Comparison of ENCODE assay signal across 13 cellular contexts in the genomic region with DNA sequence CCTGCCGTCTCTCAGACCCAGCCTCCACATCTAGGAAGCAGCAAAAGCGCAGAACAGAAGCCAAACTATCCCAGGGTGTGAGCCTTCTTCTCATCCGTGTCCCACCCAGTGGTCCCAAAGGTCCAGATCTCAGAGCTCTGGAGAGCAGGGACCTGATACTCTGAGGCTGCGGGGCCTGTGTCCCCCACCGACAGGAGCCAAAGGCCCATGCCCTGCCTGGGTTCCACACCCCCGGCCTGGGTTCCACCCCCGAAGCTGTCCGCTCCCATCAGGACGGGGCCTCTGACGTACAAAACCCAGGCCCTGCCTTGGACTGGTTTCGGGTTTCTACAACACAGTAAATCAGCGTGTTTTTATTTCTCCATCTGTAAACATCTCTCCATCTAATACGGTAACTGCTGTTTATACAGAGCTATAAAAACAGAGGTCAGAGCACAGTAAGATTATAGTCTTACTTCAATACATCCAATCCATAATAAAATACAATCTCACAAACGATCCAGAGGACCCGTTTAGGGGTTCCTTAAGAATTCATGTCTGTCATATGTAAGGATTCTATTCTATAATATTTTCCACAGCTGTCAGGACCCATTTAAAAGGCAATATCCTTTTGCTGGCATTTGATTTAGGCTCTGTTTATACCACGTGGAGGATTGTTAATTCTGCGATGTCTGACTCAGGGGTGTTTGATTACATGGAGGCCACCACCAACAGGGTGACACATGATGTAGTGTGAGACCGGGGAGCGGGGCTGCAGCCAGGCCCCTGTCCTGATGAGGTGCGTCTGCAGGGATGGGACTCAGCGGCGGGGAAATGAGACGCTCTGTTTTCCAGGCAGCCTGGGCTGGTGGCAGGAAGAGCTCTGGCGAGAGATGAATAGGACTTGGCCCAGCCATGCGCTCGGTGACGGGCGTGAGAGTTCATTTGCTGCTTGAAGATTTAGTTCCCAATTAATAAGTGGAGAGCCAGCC.
DNase-seq lines count a peak whose midpoint lies in the region; ATAC-seq and TF ChIP-seq lines count a peak whose summit lies in the region.
"Had no signal": no experiment of that assay in that cellular context is flagged by ENCODE, and none has a peak within 500 bp of the region (broad histone marks: within the 10 kb centered on the region; RNA-seq: fewer than 3 reads in every experiment).

No MANE protein-coding gene starts in this region.

- H3K27ac ChIP-seq in coronary artery (no peak overlapping the region), urinary bladder (ENCODE audit: low read depth) (peak overlapping the region; percentile 49)
- H3K27ac ChIP-seq: heart right ventricle, KMS-11, left ventricle myocardium inferior had no signal

- WGBS in urinary bladder = 30% methylated on average over 28 of the region's 28 CpGs

- TF ChIP-seq CTCF in coronary artery (IDR thresholded peaks at IDR 0.05) = no peak

- no peak for ATAC-seq in GM19452 (IDR thresholded peaks at IDR 0.05; ENCODE audit: unreplicated experiment)
- ATAC-seq: heart right ventricle had no signal

- peak; percentile 10 for DNase-seq in activated effector memory CD4-positive, alpha-beta T cell treated with anti-CD3 and anti-CD28 coated beads, Interleukin-2, amount 50 U/mL, for 16 hours
- no peak for DNase-seq in activated effector memory CD4-positive, alpha-beta T cell treated with Interleukin-2 at 50 U/mL for 16 hours
- DNase-seq in coronary artery (ENCODE audit: low spot score) = peak; percentile 40
- peak; percentile 10 for DNase-seq in myocyte (ENCODE audit: low read depth)
- no peak for DNase-seq in GOT3 (lab: John Stamatoyannopoulos, UW)
- DNase-seq in activated CD4-positive, CD25-positive, alpha-beta regulatory T cell (lab: John Stamatoyannopoulos, UW) = no peak
- DNase-seq: activated CD4-positive, alpha-beta T cell treated with anti-CD3 and anti-CD28 coated beads, Interleukin-2, amount 50 U/mL, for 48 hours; heart right ventricle; left ventricle myocardium inferior; NCI-H187 treated with DMSO at 0.1 percent for 48 hours had no signal

- H3K36me3 ChIP-seq in urinary bladder (ENCODE audit: insufficient read depth) = no peaks in the 10 kb centered on the region
- H3K36me3 ChIP-seq: heart right ventricle, left ventricle myocardium inferior had no signal

- H3K4me1 ChIP-seq in urinary bladder (ENCODE audit: insufficient read depth) = no peaks in the 10 kb centered on the region
- H3K4me1 ChIP-seq: heart right ventricle, left ventricle myocardium inferior had no signal

- H3K4me3 ChIP-seq in coronary artery (no peak overlapping the region), urinary bladder (ENCODE audit: low read depth, low read length) (no peak overlapping the region)
- H3K4me3 ChIP-seq: heart right ventricle, left ventricle myocardium inferior had no signal

Comparison
In these comparisons a context has a peak if more than half of its experiments do, and no peak if none do; other contexts are left out.
1. DNase-seq: peak in activated effector memory CD4-positive, alpha-beta T cell treated with anti-CD3 and anti-CD28 coated beads, Interleukin-2, amount 50 U/mL, for 16 hours (single experiment), coronary artery (single experiment) and myocyte (single experiment); none in activated effector memory CD4-positive, alpha-beta T cell treated with Interleukin-2 at 50 U/mL for 16 hours (single experiment), GOT3 (single experiment) and activated CD4-positive, CD25-positive, alpha-beta regulatory T cell (0 of 4).